ENCODE assay signal across 21 cellular contexts in the genomic region with DNA sequence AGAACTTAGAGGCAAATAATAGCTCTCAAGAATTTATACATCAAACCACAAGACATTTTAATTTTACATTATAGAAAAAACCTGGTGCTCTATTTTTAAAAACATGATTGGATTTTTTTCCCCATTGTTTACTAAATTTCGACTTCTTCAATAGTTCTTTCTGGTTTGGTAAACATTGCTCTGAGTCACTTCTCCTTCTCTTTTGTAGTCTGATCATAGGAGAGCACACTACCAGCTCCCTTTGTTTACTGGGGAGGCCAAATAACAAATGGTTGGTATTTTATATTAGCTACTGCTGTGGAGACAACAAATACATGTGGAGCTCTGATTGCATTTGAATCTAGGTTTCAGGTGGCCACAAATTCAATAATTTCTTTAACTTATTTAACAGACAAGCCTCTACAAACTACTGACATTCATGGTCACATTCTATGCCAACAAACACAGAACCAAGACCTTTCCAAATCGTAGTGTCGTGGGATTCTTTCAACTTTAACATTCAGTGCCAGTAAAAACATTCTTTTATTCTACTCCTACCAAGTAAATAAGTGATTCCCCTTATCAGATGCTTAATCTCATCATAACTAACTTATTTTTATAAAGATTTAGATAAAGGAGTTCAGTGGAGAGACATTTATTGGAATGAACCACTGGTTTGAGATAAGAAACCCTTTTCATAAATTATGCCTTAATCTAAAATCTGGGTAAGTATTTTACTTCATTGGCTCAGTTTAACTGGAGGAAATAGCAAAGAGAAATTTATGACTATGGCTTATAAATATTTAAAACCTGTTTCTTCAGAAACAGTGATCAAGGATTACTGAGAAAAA. TPM values are rescaled to one million over a fixed set of nuclear protein-coding genes. Genes with fewer than 3 reads are reported as not detected.
A peak's percentile ranks its signal among the peaks of the same experiment; 100 is the strongest.
DNase-seq lines count a peak whose midpoint lies in the region; ATAC-seq and TF ChIP-seq lines count a peak whose summit lies in the region.
"Had no signal": no experiment of that assay in that cellular context is flagged by ENCODE, and none has a peak within 500 bp of the region (broad histone marks: within the 10 kb centered on the region; RNA-seq: fewer than 3 reads in every experiment).

No MANE protein-coding gene starts in this region.

- DNase-seq in NCI-H345 (lab: John Stamatoyannopoulos, UW) (peak; percentile 29), body of pancreas (no peak), progenitor cell of endocrine pancreas (ENCODE audit: low spot score, unreplicated experiment) (no peak), vagina (ENCODE audit: extremely low spot score in 2 of 2) (no peak), GM19240 (ENCODE audit: insufficient read length, low spot score) (no peak), NOMO-1 treated with dmso at 0.1 percent for 144 hours (lab: John Stamatoyannopoulos, UW; ENCODE audit: unreplicated experiment) (no peak)
- DNase-seq: activated CD4-positive, alpha-beta memory T cell treated with anti-CD3 and anti-CD28 coated beads, Interleukin-2, amount 10 ng/mL, durations not matched to agents 7 days and 5 days; activated naive CD8-positive, alpha-beta T cell treated with anti-CD3 and anti-CD28 coated beads, Interleukin-2, amount 10 ng/mL, durations not matched to agents 7 days and 5 days; activated T-cell treated with anti-CD3 and anti-CD28 coated beads, Interleukin-2, amount 50 U/mL, for 72 hours; esophagus squamous epithelium; GOT3; head of caudate nucleus; naive thymus-derived CD4-positive, alpha-beta T cell; NCI-H1436 treated with DMSO at 0.1 percent for 48 hours; NCI-H510A treated with DMSO at 0.1 percent for 48 hours; transverse colon had no signal

- H3K27ac ChIP-seq in HEK293 (ENCODE audit: extremely low read depth, low read depth, low read length) (peak overlapping the region; percentile 29; the same call in 1 of the 2 replicates), body of pancreas (peak overlapping the region in 1 of 4 donors; percentile 41), vagina (no peak overlapping the region)
- H3K27ac ChIP-seq: BLaER1 treated with 17β-estradiol and CSF1 and Interleukin-3, amounts not matched to agents 10 nM and 100 nM; esophagus squamous epithelium; transverse colon had no signal

- no peaks in the 10 kb centered on the region for H3K9me3 Mint-ChIP-seq in progenitor cell of endocrine pancreas (ENCODE audit: low read depth)
- no peaks in the 10 kb centered on the region for H3K9me3 Mint-ChIP-seq in activated T-helper 17 cell treated with anti-CD3 and anti-CD28 coated beads, Interleukin-2, amount 50 U/mL, for 72 hours
- H3K9me3 Mint-ChIP-seq: activated CD4-positive, alpha-beta memory T cell treated with anti-CD3 and anti-CD28 coated beads, Interleukin-2, amount 10 ng/mL, durations not matched to agents 7 days and 5 days; activated naive CD8-positive, alpha-beta T cell treated with anti-CD3 and anti-CD28 coated beads, Interleukin-2, amount 10 ng/mL, durations not matched to agents 7 days and 5 days; activated T-cell treated with anti-CD3 and anti-CD28 coated beads, Interleukin-2, amount 50 U/mL, for 72 hours; naive thymus-derived CD4-positive, alpha-beta T cell had no signal

- H3K4me1 ChIP-seq in HEK293 (ENCODE audit: control insufficient read depth, insufficient read depth, low read length) (peaks cover 18% of the 10 kb centered on the region), body of pancreas (peaks cover 11% of the 10 kb centered on the region), vagina (peaks cover 4% of the 10 kb centered on the region)

- POLR2A ChIA-PET in HEK293 (lab: Yijun Ruan, JAX), result interaction anchor here (0.7 kb wide), 1 partner anchor 514 kb away, joined by 4 read pairs; no protein-coding TSS in a partner anchor

- intact Hi-C loops in body of pancreas (cut with DNase I) (no loop called here), vagina (cut with DNase I) (no loop called here)

- H3K27me3 ChIP-seq in body of pancreas, result no peaks in the 10 kb centered on the region
- H3K27me3 ChIP-seq in vagina, result no peaks in the 10 kb centered on the region

- CTCF ChIA-PET in HEK293 (lab: Yijun Ruan, JAX), result interaction anchor here (0.6 to 1.5 kb wide), 3 partner anchors 9 to 25 kb away, joined by 3 to 4 read pairs (median 4); no protein-coding TSS in a partner anchor

- no peaks in the 10 kb centered on the region for H3K36me3 ChIP-seq in HEK293 (ENCODE audit: control insufficient read depth in 2 of 2, insufficient read depth in 1 of 2, low read length in 2 of 2)
- H3K36me3 ChIP-seq in body of pancreas (replicated peaks in 1 of 2; ENCODE audit: insufficient read depth in 1 of 2, low read depth in 2 of 2), result no peaks in the 10 kb centered on the region
- H3K36me3 ChIP-seq in vagina, result no peaks in the 10 kb centered on the region
- H3K36me3 ChIP-seq: BLaER1 treated with 17β-estradiol and CSF1 and Interleukin-3, amounts not matched to agents 10 nM and 100 nM; esophagus squamous epithelium; transverse colon had no signal

- H3K27ac Mint-ChIP-seq in progenitor cell of endocrine pancreas, result peak overlapping the region; percentile 89
- no peak overlapping the region for H3K27ac Mint-ChIP-seq in activated T-helper 17 cell treated with anti-CD3 and anti-CD28 coated beads, Interleukin-2, amount 50 U/mL, for 72 hours
- H3K27ac Mint-ChIP-seq: activated CD4-positive, alpha-beta memory T cell treated with anti-CD3 and anti-CD28 coated beads, Interleukin-2, amount 10 ng/mL, durations not matched to agents 7 days and 5 days; activated naive CD8-positive, alpha-beta T cell treated with anti-CD3 and anti-CD28 coated beads, Interleukin-2, amount 10 ng/mL, durations not matched to agents 7 days and 5 days; activated T-cell treated with anti-CD3 and anti-CD28 coated beads, Interleukin-2, amount 50 U/mL, for 72 hours had no signal

- no peaks in the 10 kb centered on the region for H3K9me3 ChIP-seq in HEK293 (ENCODE audit: control insufficient read depth, insufficient read depth, low read depth, low read length)
- no peaks in the 10 kb centered on the region for H3K9me3 ChIP-seq in body of pancreas
- H3K9me3 ChIP-seq in vagina, result no peaks in the 10 kb centered on the region
- H3K9me3 ChIP-seq: BLaER1 treated with 17β-estradiol and CSF1 and Interleukin-3, amounts not matched to agents 10 nM and 100 nM; esophagus squamous epithelium; transverse colon had no signal

- WGBS in body of pancreas, 2 donors, result 17 to 34% methylated on average over 3 of the region's 3 CpGs

- TF ChIP-seq POLR2A in body of pancreas (IDR thresholded peaks at IDR 0.05) (no peak), vagina (IDR thresholded peaks at IDR 0.05) (no peak)

- H3K4me3 ChIP-seq in HEK293 (ENCODE audit: low read depth, low read length), result no peak overlapping the region
- H3K4me3 ChIP-seq in body of pancreas, result no peak overlapping the region
- H3K4me3 ChIP-seq in vagina, result no peak overlapping the region
- H3K4me3 ChIP-seq: BLaER1 treated with 17β-estradiol and CSF1 and Interleukin-3, amounts not matched to agents 10 nM and 100 nM; esophagus squamous epithelium; transverse colon had no signal

- H3K4me3 Mint-ChIP-seq in progenitor cell of endocrine pancreas (ENCODE audit: low read depth), result no peak overlapping the region
- no peak overlapping the region for H3K4me3 Mint-ChIP-seq in activated T-helper 17 cell treated with anti-CD3 and anti-CD28 coated beads, Interleukin-2, amount 50 U/mL, for 72 hours
- H3K4me3 Mint-ChIP-seq: activated CD4-positive, alpha-beta memory T cell treated with anti-CD3 and anti-CD28 coated beads, Interleukin-2, amount 10 ng/mL, durations not matched to agents 7 days and 5 days; activated naive CD8-positive, alpha-beta T cell treated with anti-CD3 and anti-CD28 coated beads, Interleukin-2, amount 10 ng/mL, durations not matched to agents 7 days and 5 days; activated T-cell treated with anti-CD3 and anti-CD28 coated beads, Interleukin-2, amount 50 U/mL, for 72 hours; naive thymus-derived CD4-positive, alpha-beta T cell had no signal

- no peaks in the 10 kb centered on the region for H3K36me3 Mint-ChIP-seq in progenitor cell of endocrine pancreas (ENCODE audit: insufficient read depth)
- H3K36me3 Mint-ChIP-seq in activated T-helper 17 cell treated with anti-CD3 and anti-CD28 coated beads, Interleukin-2, amount 50 U/mL, for 72 hours (ENCODE audit: low read depth), result no peaks in the 10 kb centered on the region

- H3K4me1 Mint-ChIP-seq in progenitor cell of endocrine pancreas (ENCODE audit: low read depth), result peaks cover 18% of the 10 kb centered on the region
- H3K4me1 Mint-ChIP-seq in activated T-helper 17 cell treated with anti-CD3 and anti-CD28 coated beads, Interleukin-2, amount 50 U/mL, for 72 hours, result peaks cover 8% of the 10 kb centered on the region

- no peaks in the 10 kb centered on the region for H3K27me3 Mint-ChIP-seq in progenitor cell of endocrine pancreas
- peaks cover 3% of the 10 kb centered on the region for H3K27me3 Mint-ChIP-seq in activated T-helper 17 cell treated with anti-CD3 and anti-CD28 coated beads, Interleukin-2, amount 50 U/mL, for 72 hours

- peak; percentile 25 for ATAC-seq in body of pancreas
- ATAC-seq in activated T-helper 17 cell treated with anti-CD3 and anti-CD28 coated beads, Interleukin-2, amount 50 U/mL, for 72 hours (replicated peaks), result no peak
- ATAC-seq: activated T-cell treated with anti-CD3 and anti-CD28 coated beads, Interleukin-2, amount 50 U/mL, for 72 hours; naive thymus-derived CD4-positive, alpha-beta T cell had no signal

- no peak for TF ChIP-seq CTCF in HEK293 (tag by site-specific recombination; IDR thresholded peaks at IDR 0.05)
- no peak for TF ChIP-seq CTCF in body of pancreas (IDR thresholded peaks at IDR 0.05)
- TF ChIP-seq CTCF in progenitor cell of endocrine pancreas (IDR thresholded peaks at IDR 0.05; ENCODE audit: unreplicated experiment), result no peak
- no peak for TF ChIP-seq CTCF in vagina (IDR thresholded peaks at IDR 0.05)

TF ChIP-seq in HEK293, 187 proteins besides CTCF, POLR2A, EP300 and RAD21 (continues in another document):
- TF ChIP-seq, protein P1, sequence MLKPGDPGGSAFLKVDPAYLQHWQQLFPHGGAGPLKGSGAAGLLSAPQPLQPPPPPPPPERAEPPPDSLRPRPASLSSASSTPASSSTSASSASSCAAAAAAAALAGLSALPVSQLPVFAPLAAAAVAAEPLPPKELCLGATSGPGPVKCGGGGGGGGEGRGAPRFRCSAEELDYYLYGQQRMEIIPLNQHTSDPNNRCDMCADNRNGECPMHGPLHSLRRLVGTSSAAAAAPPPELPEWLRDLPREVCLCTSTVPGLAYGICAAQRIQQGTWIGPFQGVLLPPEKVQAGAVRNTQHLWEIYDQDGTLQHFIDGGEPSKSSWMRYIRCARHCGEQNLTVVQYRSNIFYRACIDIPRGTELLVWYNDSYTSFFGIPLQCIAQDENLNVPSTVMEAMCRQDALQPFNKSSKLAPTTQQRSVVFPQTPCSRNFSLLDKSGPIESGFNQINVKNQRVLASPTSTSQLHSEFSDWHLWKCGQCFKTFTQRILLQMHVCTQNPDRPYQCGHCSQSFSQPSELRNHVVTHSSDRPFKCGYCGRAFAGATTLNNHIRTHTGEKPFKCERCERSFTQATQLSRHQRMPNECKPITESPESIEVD (tag by site-specific recombination; IDR thresholded peaks at IDR 0.05), result peak; percentile 80

RNA-seq across cellular contexts. Expression of gene FXYD4, which starts 17.7 kb away (rescaled TPM):
- total RNA-seq in body of pancreas (not detected), progenitor cell of endocrine pancreas (not detected in 2 replicates), vagina (not detected)
- total RNA-seq in activated T-helper 17 cell treated with anti-CD3 and anti-CD28 coated beads, Interleukin-2, amount 50 U/mL, for 72 hours, result not detected
- total RNA-seq: activated CD4-positive, alpha-beta memory T cell treated with anti-CD3 and anti-CD28 coated beads, Interleukin-2, amount 10 ng/mL, durations not matched to agents 7 days and 5 days; activated naive CD8-positive, alpha-beta T cell treated with anti-CD3 and anti-CD28 coated beads, Interleukin-2, amount 10 ng/mL, durations not matched to agents 7 days and 5 days; activated T-cell treated with anti-CD3 and anti-CD28 coated beads, Interleukin-2, amount 50 U/mL, for 72 hours; cardiac septum; esophagus squamous epithelium; LHCN-M2; naive thymus-derived CD4-positive, alpha-beta T cell; transverse colon had no signal

RNA-seq across cellular contexts. Expression of gene HNRNPF, which starts 55.3 kb away (rescaled TPM):
- total RNA-seq in body of pancreas (10 to 100 TPM; 33.6 to 80.9 TPM), progenitor cell of endocrine pancreas (211 and 221 TPM in 2 replicates), vagina (150 TPM)
- 100 to 1,000 TPM; 306 to 483 TPM for total RNA-seq in activated T-helper 17 cell treated with anti-CD3 and anti-CD28 coated beads, Interleukin-2, amount 50 U/mL, for 72 hours
